In the genomic region with DNA sequence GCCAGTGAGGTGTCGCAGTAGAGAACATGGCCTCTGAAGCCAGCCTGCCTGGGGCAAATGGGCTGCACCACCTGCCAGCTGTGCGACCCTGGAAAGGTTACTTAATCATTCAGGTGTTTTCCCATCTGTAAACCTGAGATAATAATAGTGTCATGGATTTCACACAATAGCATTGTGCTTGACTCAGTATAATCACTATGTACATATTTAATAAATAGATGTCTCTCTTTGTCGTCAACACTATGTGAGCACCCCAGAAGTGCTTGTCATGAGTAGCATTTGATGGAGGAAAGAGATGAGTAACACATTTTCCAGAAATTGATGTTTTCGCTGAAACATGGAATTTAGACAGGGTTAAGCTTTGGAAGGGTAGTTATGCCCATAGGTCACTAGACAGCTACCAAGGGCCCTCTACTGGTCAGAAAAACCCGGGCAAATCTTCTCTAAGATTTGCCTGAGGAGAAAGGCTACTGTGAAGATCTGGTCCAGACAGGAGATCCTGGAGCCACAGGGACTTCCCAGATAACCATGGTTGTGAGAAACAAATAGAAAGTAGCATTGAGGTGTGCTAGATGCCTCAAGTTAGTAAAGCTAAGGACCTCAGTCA, we compare ENCODE assay signal across 8 cellular contexts. TPM values are rescaled to one million over a fixed set of nuclear protein-coding genes. Genes with fewer than 3 reads are reported as not detected.
DNase-seq lines count a peak whose midpoint lies in the region; ATAC-seq and TF ChIP-seq lines count a peak whose summit lies in the region.

No MANE protein-coding gene starts in this region.

- H3K4me3 ChIP-seq in DND-41 (ENCODE audit: low read depth in 1 of 2, low read length in 2 of 2) (no peak overlapping the region), RWPE2 (ENCODE audit: severe bottlenecking) (no peak overlapping the region), foreskin fibroblast (ENCODE audit: low read depth in 1 of 2, low read length in 2 of 2) (no peak overlapping the region), smooth muscle cell (no peak overlapping the region)

- no peak overlapping the region for H2AFZ ChIP-seq in DND-41 (ENCODE audit: low read depth, low read length)
- no peak overlapping the region for H2AFZ ChIP-seq in smooth muscle cell (ENCODE audit: low read depth)

- H3K27me3 ChIP-seq in DND-41 (ENCODE audit: insufficient read depth, low read length, poor library complexity), result no peaks in the 10 kb centered on the region
- no peaks in the 10 kb centered on the region for H3K27me3 ChIP-seq in RWPE2 (ENCODE audit: insufficient read depth, poor library complexity, severe bottlenecking)
- H3K27me3 ChIP-seq in smooth muscle cell (ENCODE audit: low read depth), result no peaks in the 10 kb centered on the region

- H3K27ac ChIP-seq in DND-41 (ENCODE audit: low read length), result no peak overlapping the region
- H3K27ac ChIP-seq in RWPE2 (ENCODE audit: poor library complexity, severe bottlenecking), result no peak overlapping the region
- peak overlapping the region; percentile 78 for H3K27ac ChIP-seq in smooth muscle cell (ENCODE audit: low read depth)

- H3K36me3 ChIP-seq in DND-41 (ENCODE audit: insufficient read depth, low read length) (no peaks in the 10 kb centered on the region), RWPE2 (ENCODE audit: low read depth) (no peaks in the 10 kb centered on the region), smooth muscle cell (ENCODE audit: low read depth) (no peaks in the 10 kb centered on the region)

- peaks cover 2% of the 10 kb centered on the region for H3K27me3 Mint-ChIP-seq in activated T-helper 2 cell treated with anti-CD3 and anti-CD28 coated beads, Interferon-gamma antibody, Interleukin-2, Interleukin-4, amounts not matched to agents 10 μg/mL and 5 μg/mL and 100 μg/mL, durations not matched to agents 14 hours and 24 hours and 36 hours (ENCODE audit: low read depth)

- ATAC-seq in DND-41 (ENCODE audit: insufficient read depth, low read depth) (no peak), HG02798 (IDR thresholded peaks at IDR 0.05; ENCODE audit: poor library complexity, unreplicated experiment) (peak; percentile 72), RWPE2 (ENCODE audit: low read depth) (peak; percentile 77), HG03139 (IDR thresholded peaks at IDR 0.05; ENCODE audit: unreplicated experiment) (no peak), GM21737 (IDR thresholded peaks at IDR 0.05; ENCODE audit: unreplicated experiment) (no peak)

- TF ChIP-seq CTCF in DND-41 (IDR thresholded peaks at IDR 0.05; ENCODE audit: borderline replicate concordance, extremely low read depth, low read length, poor library complexity, severe bottlenecking) (peak; percentile 11), RWPE2 (IDR thresholded peaks at IDR 0.05; ENCODE audit: poor library complexity, severe bottlenecking) (peak; percentile 74), foreskin fibroblast (IDR thresholded peaks at IDR 0.05; ENCODE audit: low read depth, low read length) (peak; percentile 79), smooth muscle cell (IDR thresholded peaks at IDR 0.05; ENCODE audit: borderline replicate concordance, insufficient read depth, poor library complexity, severe bottlenecking) (peak; percentile 42)

- H3K4me2 ChIP-seq in DND-41 (ENCODE audit: insufficient read depth, low read length) (no peak overlapping the region), smooth muscle cell (no peak overlapping the region)

- 62% methylated on average over 5 of the region's 5 CpGs for WGBS in smooth muscle cell (ENCODE audit: low lambda C conversion rate)

- H3K4me1 ChIP-seq in DND-41 (ENCODE audit: insufficient read depth, low read length) (peaks cover 44% of the 10 kb centered on the region), RWPE2 (ENCODE audit: insufficient read depth, poor library complexity, severe bottlenecking) (no peaks in the 10 kb centered on the region), smooth muscle cell (ENCODE audit: low read depth) (no peaks in the 10 kb centered on the region)

- intact Hi-C loops in activated T-helper 2 cell treated with anti-CD3 and anti-CD28 coated beads, Interferon-gamma antibody, Interleukin-2, Interleukin-4, amounts not matched to agents 10 μg/mL and 5 μg/mL and 100 μg/mL, durations not matched to agents 14 hours and 24 hours and 36 hours (cut with micrococcal nuclease), result loop anchor here (5.0 kb wide), 1 partner anchor 100 kb away; no protein-coding TSS in a partner anchor

- peaks cover 58% of the 10 kb centered on the region for H3K4me1 Mint-ChIP-seq in activated T-helper 2 cell treated with anti-CD3 and anti-CD28 coated beads, Interferon-gamma antibody, Interleukin-2, Interleukin-4, amounts not matched to agents 10 μg/mL and 5 μg/mL and 100 μg/mL, durations not matched to agents 14 hours and 24 hours and 36 hours (ENCODE audit: low read depth)

- H3K36me3 Mint-ChIP-seq in activated T-helper 2 cell treated with anti-CD3 and anti-CD28 coated beads, Interferon-gamma antibody, Interleukin-2, Interleukin-4, amounts not matched to agents 10 μg/mL and 5 μg/mL and 100 μg/mL, durations not matched to agents 14 hours and 24 hours and 36 hours (ENCODE audit: low read depth), result peaks cover 11% of the 10 kb centered on the region

- H3K9ac ChIP-seq in DND-41 (ENCODE audit: low read depth, low read length) (no peak overlapping the region), smooth muscle cell (ENCODE audit: low read depth) (no peak overlapping the region)

- no peaks in the 10 kb centered on the region for H4K20me1 ChIP-seq in DND-41 (ENCODE audit: insufficient read depth, low read length)
- no peaks in the 10 kb centered on the region for H4K20me1 ChIP-seq in smooth muscle cell (ENCODE audit: low read depth)

- H3K9me3 Mint-ChIP-seq in activated T-helper 2 cell treated with anti-CD3 and anti-CD28 coated beads, Interferon-gamma antibody, Interleukin-2, Interleukin-4, amounts not matched to agents 10 μg/mL and 5 μg/mL and 100 μg/mL, durations not matched to agents 14 hours and 24 hours and 36 hours, result peaks cover 6% of the 10 kb centered on the region

- H3K9me3 ChIP-seq in DND-41 (ENCODE audit: insufficient read depth, low read length, severe bottlenecking) (no peaks in the 10 kb centered on the region), RWPE2 (ENCODE audit: severe bottlenecking) (no peaks in the 10 kb centered on the region), smooth muscle cell (replicated peaks; ENCODE audit: low read depth) (no peaks in the 10 kb centered on the region)

- no peak overlapping the region for H3K4me3 Mint-ChIP-seq in activated T-helper 2 cell treated with anti-CD3 and anti-CD28 coated beads, Interferon-gamma antibody, Interleukin-2, Interleukin-4, amounts not matched to agents 10 μg/mL and 5 μg/mL and 100 μg/mL, durations not matched to agents 14 hours and 24 hours and 36 hours (ENCODE audit: low read depth)

- no peaks in the 10 kb centered on the region for H3F3A ChIP-seq in smooth muscle cell (ENCODE audit: low read depth)

- no peak overlapping the region for H3K27ac Mint-ChIP-seq in activated T-helper 2 cell treated with anti-CD3 and anti-CD28 coated beads, Interferon-gamma antibody, Interleukin-2, Interleukin-4, amounts not matched to agents 10 μg/mL and 5 μg/mL and 100 μg/mL, durations not matched to agents 14 hours and 24 hours and 36 hours

- no peaks in the 10 kb centered on the region for H3K79me2 ChIP-seq in DND-41 (ENCODE audit: insufficient read depth, low read length)
- H3K79me2 ChIP-seq in smooth muscle cell (ENCODE audit: low read depth), result no peaks in the 10 kb centered on the region

- no peak for DNase-seq in DND-41
- no peak for DNase-seq in RWPE2 (ENCODE audit: low spot score)
- peak; percentile 26 to 70 for DNase-seq in foreskin fibroblast
- DNase-seq in smooth muscle cell (lab: John Stamatoyannopoulos, UW; ENCODE audit: unreplicated experiment), result no peak
- no peak for DNase-seq in activated T-helper 2 cell treated with anti-CD3 and anti-CD28 coated beads, Interferon-gamma antibody, Interleukin-2, Interleukin-4, amounts not matched to agents 10 μg/mL and 5 μg/mL and 100 μg/mL, durations not matched to agents 14 hours and 24 hours and 36 hours (ENCODE audit: low spot score)

RNA-seq across cellular contexts. Expression of gene MBNL2, which starts 9.5 kb away (rescaled TPM):
- 120 and 147 TPM in 2 replicates for total RNA-seq in smooth muscle cell
- polyA plus RNA-seq in smooth muscle cell, result 33.7 and 34.9 TPM in 2 replicates
- 27.2 and 28.4 TPM in 2 replicates for total RNA-seq in activated T-helper 2 cell treated with anti-CD3 and anti-CD28 coated beads, Interferon-gamma antibody, Interleukin-2, Interleukin-4, amounts not matched to agents 10 μg/mL and 5 μg/mL and 100 μg/mL, durations not matched to agents 14 hours and 24 hours and 36 hours

Comparison
In these comparisons a context has a peak if more than half of its experiments do, and no peak if none do; other contexts are left out.
1. ATAC-seq: peak in HG02798 (single experiment) and RWPE2 (single experiment); none in DND-41 (single experiment), HG03139 (single experiment) and GM21737 (single experiment).
2. DNase-seq: peak in foreskin fibroblast (2 of 2); none in DND-41 (single experiment), RWPE2 (single experiment), smooth muscle cell (single experiment) and activated T-helper 2 cell treated with anti-CD3 and anti-CD28 coated beads, Interferon-gamma antibody, Interleukin-2, Interleukin-4, amounts not matched to agents 10 μg/mL and 5 μg/mL and 100 μg/mL, durations not matched to agents 14 hours and 24 hours and 36 hours (single experiment).
3. CTCF ChIP-seq: peak in every context shown above with its lines; median percentile 79 in foreskin fibroblast; 74 in RWPE2; 42 in smooth muscle cell; 11 in DND-41.